In the genomic region with DNA sequence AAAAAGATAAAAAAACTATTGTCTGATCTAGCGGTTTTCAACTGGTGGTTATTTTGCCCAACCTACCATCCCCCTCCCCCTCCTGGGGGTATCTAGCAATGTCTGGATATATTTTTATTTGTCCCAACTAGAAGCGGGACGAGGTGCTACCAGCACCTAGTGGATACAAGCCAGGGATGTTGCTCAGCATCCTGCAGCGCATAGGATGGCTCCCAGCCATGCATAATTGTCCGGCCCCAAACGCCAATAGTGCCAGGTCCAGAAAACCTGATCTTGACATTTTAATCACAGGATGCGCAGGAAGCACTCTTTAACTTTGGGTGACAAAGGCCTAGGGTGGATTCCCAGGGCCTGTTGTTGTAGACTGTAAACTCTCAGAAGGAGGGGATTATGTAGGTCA, we compare ENCODE assay signal across 1 cellular context.
TF ChIP-seq lines count a peak whose summit lies in the region.

No MANE protein-coding gene starts in this region.

TF ChIP-seq in H1, 55 proteins besides CTCF, POLR2A, EP300 and RAD21:
- TF ChIP-seq SRF (IDR thresholded peaks at IDR 0.05; ENCODE audit: low read depth, low read length) (no peak), SIN3A (conservative IDR thresholded peaks at IDR 0.05 in 1 of 2, IDR thresholded peaks at IDR 0.05 in 1 of 2; ENCODE audit: low read depth in 1 of 2, low read length in 2 of 2) (no peak), BRCA1 (IDR thresholded peaks at IDR 0.05; ENCODE audit: low read depth, low read length) (no peak)
